In genomic region chr20:62243906-62244515, GRCh38 we compare ENCODE assay signal across 1 cellular context.
TF ChIP-seq lines count a peak whose summit lies in the region.

No MANE protein-coding gene starts in this region.

TF ChIP-seq in H1, 55 proteins besides CTCF, POLR2A, EP300 and RAD21:
- TF ChIP-seq EZH2 (IDR thresholded peaks at IDR 0.05; ENCODE audit: low read depth, low read length, severe bottlenecking) (no peak), BRCA1 (IDR thresholded peaks at IDR 0.05; ENCODE audit: low read depth, low read length) (no peak)
